Comparison of ENCODE assay signal across 12 cellular contexts in genomic region chr7:95867309-95867708, GRCh38.
A peak's percentile ranks its signal among the peaks of the same experiment; 100 is the strongest.
DNase-seq lines count a peak whose midpoint lies in the region; ATAC-seq and TF ChIP-seq lines count a peak whose summit lies in the region.
"Had no signal": no experiment of that assay in that cellular context is flagged by ENCODE, and none has a peak within 500 bp of the region (broad histone marks: within the 10 kb centered on the region; RNA-seq: fewer than 3 reads in every experiment).

No MANE protein-coding gene starts in this region.

- ATAC-seq in GM19463 (IDR thresholded peaks at IDR 0.05; ENCODE audit: unreplicated experiment) = peak; percentile 96
- ATAC-seq in HG03060 (IDR thresholded peaks at IDR 0.05; ENCODE audit: low read depth, unreplicated experiment) = peak; percentile 85
- no peak for ATAC-seq in lower lobe of right lung
- ATAC-seq: heart left ventricle had no signal

- H3K9me3 ChIP-seq in tibial artery (no peaks in the 10 kb centered on the region), lower lobe of right lung (no peaks in the 10 kb centered on the region)
- H3K9me3 ChIP-seq: heart left ventricle had no signal

- H3K4me3 ChIP-seq in tibial artery = no peak overlapping the region
- H3K4me3 ChIP-seq in lower lobe of right lung = no peak overlapping the region
- H3K4me3 ChIP-seq: heart left ventricle had no signal

- CTCF ChIA-PET in GM10248 (lab: Yijun Ruan, JAX) = interaction anchor here (0.9 to 1.7 kb wide), 5 partner anchors 12 to 81 kb away, joined by 3 to 5 read pairs (median 4); no protein-coding TSS in a partner anchor

- TF ChIP-seq CTCF in GM10248 (IDR thresholded peaks at IDR 0.05; ENCODE audit: control extremely low read depth, extremely low read depth, low read depth, missing control alignments) (no peak), tibial artery (IDR thresholded peaks at IDR 0.05) (no peak), lower lobe of right lung (IDR thresholded peaks at IDR 0.05) (no peak)

- H3K36me3 ChIP-seq in tibial artery (no peaks in the 10 kb centered on the region), lower lobe of right lung (no peaks in the 10 kb centered on the region)

- DNase-seq in GM10248 (ENCODE audit: extremely low spot score) (peak; percentile 31), NCI-H510A treated with DMSO at 0.1 percent for 48 hours (lab: John Stamatoyannopoulos, UW) (peak; percentile 82), NCI-H82 (lab: John Stamatoyannopoulos, UW) (no peak), GF-D8 (lab: John Stamatoyannopoulos, UW) (no peak), tibial artery (no peak), lower lobe of right lung (no peak)
- DNase-seq: activated CD4-positive, alpha-beta T cell treated with anti-CD3 and anti-CD28 coated beads, Interleukin-2, amount 50 U/mL, for 4 hours; AML-193; heart left ventricle; nucleus accumbens had no signal

- H3K4me1 ChIP-seq in tibial artery = peaks cover 0 to 43% (median 13%) of the 10 kb centered on the region in 4 donors
- H3K4me1 ChIP-seq in lower lobe of right lung = no peaks in the 10 kb centered on the region
- H3K4me1 ChIP-seq: heart left ventricle had no signal

- H3K27me3 ChIP-seq in tibial artery (no peaks in the 10 kb centered on the region), lower lobe of right lung (ENCODE audit: low read depth) (no peaks in the 10 kb centered on the region)
- H3K27me3 ChIP-seq: heart left ventricle had no signal

- H3K27ac ChIP-seq in tibial artery = no peak overlapping the region
- no peak overlapping the region for H3K27ac ChIP-seq in lower lobe of right lung
- H3K27ac ChIP-seq: heart left ventricle had no signal

- intact Hi-C loops in tibial artery (cut with DNase I; ENCODE audit: low total_unique reads) (loop anchor here (5.0 kb wide), 1 partner anchor 145 kb away; no protein-coding TSS in a partner anchor), lower lobe of right lung (cut with DNase I) (no loop called here)

- POLR2A ChIA-PET in GM10248 (lab: Yijun Ruan, JAX) = no interaction called here

Comparison
In these comparisons a context has a peak if more than half of its experiments do, and no peak if none do; other contexts are left out.
1. DNase-seq: peak in GM10248 (single experiment) and NCI-H510A treated with DMSO at 0.1 percent for 48 hours (single experiment); none in NCI-H82 (single experiment), GF-D8 (single experiment), tibial artery (0 of 2) and lower lobe of right lung (single experiment).
2. ATAC-seq: peak in GM19463 (single experiment) and HG03060 (single experiment); none in lower lobe of right lung (0 of 2).